Comparison of ENCODE assay signal across 8 cellular contexts in the genomic region with DNA sequence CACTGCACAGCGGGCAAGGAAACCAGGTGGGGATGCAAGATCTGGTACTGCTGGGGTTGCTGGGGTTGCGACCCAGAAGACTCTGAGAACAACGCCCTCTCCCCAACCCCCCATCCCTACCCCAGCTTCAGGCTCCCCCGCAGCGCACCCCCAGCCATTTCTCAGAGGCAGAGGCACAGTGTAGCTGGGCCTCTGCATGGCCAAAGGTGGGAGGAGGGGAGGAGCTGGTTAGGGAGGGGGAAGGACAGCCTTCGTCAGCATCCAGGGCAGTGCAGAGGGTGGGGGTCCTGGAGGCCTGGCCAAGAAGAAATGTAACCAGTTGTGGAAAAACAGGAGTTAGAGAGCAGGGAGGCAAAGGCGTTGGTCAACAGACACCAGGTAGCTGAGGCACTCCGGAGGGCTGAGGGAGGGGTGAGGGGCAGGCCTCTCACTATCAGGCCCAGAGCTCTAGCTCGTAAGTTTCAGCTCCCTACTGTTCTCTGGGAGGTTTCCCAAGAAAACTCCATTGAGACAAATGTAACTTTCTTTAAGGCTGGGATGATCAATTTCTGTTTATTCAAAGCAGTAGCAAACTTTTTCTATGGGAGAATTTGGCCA. TPM values are rescaled to one million over a fixed set of nuclear protein-coding genes. Genes with fewer than 3 reads are reported as not detected.
DNase-seq lines count a peak whose midpoint lies in the region; ATAC-seq and TF ChIP-seq lines count a peak whose summit lies in the region.
"Not testable (repeated sequence)": the region's sequence is repeated elsewhere in the genome, so short reads cannot be mapped to it uniquely, and the experiment has no call there.

No MANE protein-coding gene starts in this region.

- not testable (repeated sequence) for H3K27ac ChIP-seq in HCT116 (ENCODE audit: low read depth, low read length); PC-9; left ventricle myocardium inferior (replicated peaks)

- not testable (repeated sequence) for H3K9ac ChIP-seq in HCT116 (ENCODE audit: low read length)

- H3K79me2 ChIP-seq in HCT116 (ENCODE audit: insufficient read depth, low read length); PC-9 (ENCODE audit: low read depth): not testable (repeated sequence)

- not testable (repeated sequence) for H3K4me1 Mint-ChIP-seq in activated T-cell treated with anti-CD3 and anti-CD28 coated beads, Interleukin-2, amount 50 U/mL, for 24 hours (ENCODE audit: low read depth); brain; osteocyte (ENCODE audit: unreplicated experiment); type B pancreatic cell (ENCODE audit: unreplicated experiment)

- H3K27me3 ChIP-seq in HCT116 (ENCODE audit: insufficient read depth, low read length) = not testable (repeated sequence)
- H3K27me3 ChIP-seq in PC-9 (ENCODE audit: insufficient read depth, low read depth) (peaks cover 11% of the 10 kb centered on the region), left ventricle myocardium inferior (ENCODE audit: low read depth) (peaks cover 45% of the 10 kb centered on the region)

- H3K4me3 ChIP-seq in HCT116 (replicated peaks in 1 of 2; ENCODE audit: low read depth in 1 of 2, low read length in 2 of 2) (peak overlapping the region; percentile 45 to 59), left ventricle myocardium inferior (peak overlapping the region; percentile 56)
- H3K4me3 ChIP-seq in PC-9 = not testable (repeated sequence)

- H3K4me2 ChIP-seq in HCT116 (ENCODE audit: low read length) (peak overlapping the region; percentile 84), PC-9 (peak overlapping the region; percentile 75; the same call in 1 of the 2 replicates)

- TF ChIP-seq RAD21 in HCT116 (IDR thresholded peaks at IDR 0.05; ENCODE audit: low read depth) = not testable (repeated sequence)

- intact Hi-C loops in HCT116 (cut with micrococcal nuclease); PC-9 (cut with micrococcal nuclease; ENCODE audit: unreplicated experiment); left ventricle myocardium inferior (cut with micrococcal nuclease): not testable (repeated sequence)

- TF ChIP-seq CTCF in HCT116 (IDR thresholded peaks at IDR 0.05 in 2 of 3, conservative IDR thresholded peaks at IDR 0.05 in 1 of 3; ENCODE audit: borderline replicate concordance in 1 of 3, insufficient read depth in 1 of 3, low read depth in 2 of 3, low read length in 2 of 3); PC-9 (conservative IDR thresholded peaks at IDR 0.05); brain (conservative IDR thresholded peaks at IDR 0.05); left ventricle myocardium inferior (IDR thresholded peaks at IDR 0.05; ENCODE audit: borderline replicate concordance); osteocyte (IDR thresholded peaks at IDR 0.05); type B pancreatic cell (conservative IDR thresholded peaks at IDR 0.05): not testable (repeated sequence)

- 0 out of 2 replicates have a peak, but pooled peaks have one; percentile 1 for ATAC-seq in HCT116

- POLR2A ChIA-PET in HCT116 (lab: Charles Lee); PC-9 (lab: Charles Lee; ENCODE audit: unreplicated experiment): not testable (repeated sequence)

- CTCF ChIA-PET in HCT116 (lab: Charles Lee); PC-9 (lab: Charles Lee): not testable (repeated sequence)

- H3K9me3 ChIP-seq in HCT116 (ENCODE audit: control insufficient read depth in 1 of 2, insufficient read depth in 1 of 2, low read depth in 1 of 2, low read length in 2 of 2); PC-9 (ENCODE audit: insufficient read depth, low read depth); left ventricle myocardium inferior (replicated peaks): not testable (repeated sequence)

- not testable (repeated sequence) for TF ChIP-seq POLR2A in HCT116 (IDR thresholded peaks at IDR 0.05; ENCODE audit: borderline replicate concordance, extremely low read depth, insufficient read depth, insufficient read length)

- RAD21 ChIA-PET in HCT116 (lab: Charles Lee; ENCODE audit: low non-redundant PET in 1 of 2, low total read pairs in 2 of 2, uncharacterized antibody in 2 of 2, unreplicated experiment in 2 of 2) = not testable (repeated sequence)

- BruUV-seq in HCT116 (replicated peaks; lab: Mats Ljungman, UMichigan); PC-9 (replicated peaks; lab: Mats Ljungman, UMichigan): not testable (repeated sequence)

- H3K27me3 Mint-ChIP-seq in activated T-cell treated with anti-CD3 and anti-CD28 coated beads, Interleukin-2, amount 50 U/mL, for 24 hours = peaks cover 27% of the 10 kb centered on the region
- H3K27me3 Mint-ChIP-seq in brain (peaks cover 50% of the 10 kb centered on the region), osteocyte (ENCODE audit: unreplicated experiment) (peaks cover 18% of the 10 kb centered on the region), type B pancreatic cell (peaks cover 42% of the 10 kb centered on the region)

- H2AFZ ChIP-seq in HCT116 (ENCODE audit: low read depth, low read length, poor library complexity, severe bottlenecking); PC-9: not testable (repeated sequence)

- H3K36me3 ChIP-seq in HCT116 (ENCODE audit: control insufficient read depth in 1 of 2, insufficient read depth in 2 of 2, low read length in 2 of 2); PC-9 (ENCODE audit: low read depth); left ventricle myocardium inferior: not testable (repeated sequence)

- not testable (repeated sequence) for H3K36me3 Mint-ChIP-seq in activated T-cell treated with anti-CD3 and anti-CD28 coated beads, Interleukin-2, amount 50 U/mL, for 24 hours (ENCODE audit: low read depth); brain; osteocyte (ENCODE audit: unreplicated experiment); type B pancreatic cell

- H3K4me1 ChIP-seq in HCT116 (ENCODE audit: control insufficient read depth in 1 of 2, insufficient read depth in 2 of 2, low read length in 2 of 2); PC-9 (replicated peaks; ENCODE audit: insufficient read depth); left ventricle myocardium inferior: not testable (repeated sequence)

- peak overlapping the region; percentile 75 for H3K4me3 Mint-ChIP-seq in activated T-cell treated with anti-CD3 and anti-CD28 coated beads, Interleukin-2, amount 50 U/mL, for 24 hours
- H3K4me3 Mint-ChIP-seq in brain (peak overlapping the region in 3 of 5 experiments; percentile 75 to 81 (median 79)), type B pancreatic cell (peak overlapping the region; percentile 79)
- H3K4me3 Mint-ChIP-seq in osteocyte (ENCODE audit: unreplicated experiment) = not testable (repeated sequence)

- H4K20me1 ChIP-seq in HCT116 (ENCODE audit: insufficient read depth); PC-9 (ENCODE audit: insufficient read depth): not testable (repeated sequence)

- H3K9me3 Mint-ChIP-seq in activated T-cell treated with anti-CD3 and anti-CD28 coated beads, Interleukin-2, amount 50 U/mL, for 24 hours; brain; osteocyte (ENCODE audit: unreplicated experiment); type B pancreatic cell: not testable (repeated sequence)

- H3K27ac Mint-ChIP-seq in activated T-cell treated with anti-CD3 and anti-CD28 coated beads, Interleukin-2, amount 50 U/mL, for 24 hours; brain; osteocyte (ENCODE audit: unreplicated experiment); type B pancreatic cell: not testable (repeated sequence)

- not testable (repeated sequence) for H3F3A ChIP-seq in PC-9 (ENCODE audit: insufficient read depth, low read depth)

- not testable (repeated sequence) for DNase-seq in HCT116 (ENCODE audit: low read depth, low spot score); PC-9; activated T-cell treated with anti-CD3 and anti-CD28 coated beads, Interleukin-2, amount 50 U/mL, for 24 hours; left ventricle myocardium inferior
- DNase-seq in mesenteric fat pad (ENCODE audit: low spot score) = peak; percentile 45
- DNase-seq in osteocyte (ENCODE audit: extremely low spot score, unreplicated experiment) = peak; percentile 54
- DNase-seq in type B pancreatic cell (ENCODE audit: extremely low spot score, unreplicated experiment) = peak; percentile 25

- H3K9me2 ChIP-seq in HCT116 (ENCODE audit: insufficient read depth); PC-9 (ENCODE audit: insufficient read depth): not testable (repeated sequence)

RNA-seq across cellular contexts. Expression of a gene that starts 38.3 kb away (rescaled TPM):
- total RNA-seq in HCT116 (2021; ENCODE audit: unreplicated experiment) (19.7 TPM), PC-9 (2021) (6.5 and 7.3 TPM in 2 replicates), left ventricle myocardium inferior (4.7 TPM), mesenteric fat pad (11.5 TPM), osteocyte (19.7 and 22.4 TPM in 2 replicates), type B pancreatic cell (ENCODE audit: low replicate concordance) (15.2 and 34.0 TPM in 2 replicates)
- polyA plus RNA-seq in HCT116 (2012) = 9.4 and 12.1 TPM in 2 replicates
- polyA plus RNA-seq in brain (ENCODE audit: insufficient read depth, low read depth, low replicate concordance) = 13.6 TPM
